1 cellular context compared by ENCODE assay signal in genomic region chr14:88029500-88029899, GRCh38.
TF ChIP-seq lines count a peak whose summit lies in the region.

No MANE protein-coding gene starts in this region.

TF ChIP-seq in SK-N-SH, 30 proteins besides CTCF, POLR2A, EP300 and RAD21:
- no peak for TF ChIP-seq POLR2AphosphoS5 (IDR thresholded peaks at IDR 0.05; ENCODE audit: low read depth, low read length)
- no peak for TF ChIP-seq SIN3A (IDR thresholded peaks at IDR 0.05; ENCODE audit: borderline replicate concordance, low read depth, low read length)
